ENCODE assay signal across 1 cellular context in the genomic region with DNA sequence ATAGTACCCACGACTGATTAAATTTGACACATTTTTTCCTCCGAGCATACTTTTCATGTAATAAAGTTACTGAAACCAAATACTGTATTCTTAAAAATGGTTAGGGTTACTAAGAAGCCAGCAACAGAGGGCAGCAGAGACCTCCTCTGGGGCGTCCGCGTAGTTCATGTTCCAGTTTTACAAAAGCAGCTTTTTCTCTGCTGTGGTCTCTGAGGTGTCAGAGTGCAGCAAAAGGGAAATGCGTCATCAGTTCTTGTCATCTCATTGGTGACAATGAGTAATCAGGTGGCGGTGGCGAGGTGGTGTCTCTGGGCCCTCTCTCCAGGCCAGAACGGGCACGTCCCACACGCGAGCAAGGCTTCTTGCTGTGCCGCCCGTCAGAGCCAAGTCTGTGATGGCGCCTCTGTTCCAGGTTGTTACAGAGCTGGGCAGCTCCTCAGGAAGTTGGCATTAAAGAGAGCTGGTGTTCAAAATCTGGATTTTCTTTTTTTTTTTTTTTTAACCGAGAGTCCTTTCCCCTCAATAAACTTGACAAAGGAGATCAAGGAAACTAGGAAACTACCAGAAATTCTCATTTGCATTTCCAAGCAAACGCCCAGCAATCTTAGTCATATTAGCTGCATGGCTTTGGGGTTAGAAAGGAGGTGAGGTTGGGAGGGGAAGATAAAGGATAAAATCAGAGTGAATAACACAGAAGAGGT.
TF ChIP-seq lines count a peak whose summit lies in the region.

No MANE protein-coding gene starts in this region.

TF ChIP-seq in HepG2, 621 proteins besides CTCF, POLR2A, EP300 and RAD21 (continued from another document and continues in another):
- TF ChIP-seq ZNF496 (CRISPR knock-in tag; IDR thresholded peaks at IDR 0.05; ENCODE audit: insufficient replicate concordance) = no peak
- TF ChIP-seq ZNF768 (CRISPR knock-in tag; IDR thresholded peaks at IDR 0.05) = peak; percentile 97
- TF ChIP-seq ZNF292 (CRISPR knock-in tag; IDR thresholded peaks at IDR 0.05; ENCODE audit: borderline replicate concordance, low read depth) = peak; percentile 85; the same call in 1 of the 2 replicates
- TF ChIP-seq, protein P1, sequence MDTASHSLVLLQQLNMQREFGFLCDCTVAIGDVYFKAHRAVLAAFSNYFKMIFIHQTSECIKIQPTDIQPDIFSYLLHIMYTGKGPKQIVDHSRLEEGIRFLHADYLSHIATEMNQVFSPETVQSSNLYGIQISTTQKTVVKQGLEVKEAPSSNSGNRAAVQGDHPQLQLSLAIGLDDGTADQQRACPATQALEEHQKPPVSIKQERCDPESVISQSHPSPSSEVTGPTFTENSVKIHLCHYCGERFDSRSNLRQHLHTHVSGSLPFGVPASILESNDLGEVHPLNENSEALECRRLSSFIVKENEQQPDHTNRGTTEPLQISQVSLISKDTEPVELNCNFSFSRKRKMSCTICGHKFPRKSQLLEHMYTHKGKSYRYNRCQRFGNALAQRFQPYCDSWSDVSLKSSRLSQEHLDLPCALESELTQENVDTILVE (CRISPR knock-in tag; IDR thresholded peaks at IDR 0.05) = no peak
- peak; percentile 73 for TF ChIP-seq TAF1 (CRISPR knock-in tag; IDR thresholded peaks at IDR 0.05)
- TF ChIP-seq ZNF232 (CRISPR knock-in tag; IDR thresholded peaks at IDR 0.05; ENCODE audit: borderline replicate concordance) = peak; percentile 84; the same call in 1 of the 2 replicates
- TF ChIP-seq, protein P2, sequence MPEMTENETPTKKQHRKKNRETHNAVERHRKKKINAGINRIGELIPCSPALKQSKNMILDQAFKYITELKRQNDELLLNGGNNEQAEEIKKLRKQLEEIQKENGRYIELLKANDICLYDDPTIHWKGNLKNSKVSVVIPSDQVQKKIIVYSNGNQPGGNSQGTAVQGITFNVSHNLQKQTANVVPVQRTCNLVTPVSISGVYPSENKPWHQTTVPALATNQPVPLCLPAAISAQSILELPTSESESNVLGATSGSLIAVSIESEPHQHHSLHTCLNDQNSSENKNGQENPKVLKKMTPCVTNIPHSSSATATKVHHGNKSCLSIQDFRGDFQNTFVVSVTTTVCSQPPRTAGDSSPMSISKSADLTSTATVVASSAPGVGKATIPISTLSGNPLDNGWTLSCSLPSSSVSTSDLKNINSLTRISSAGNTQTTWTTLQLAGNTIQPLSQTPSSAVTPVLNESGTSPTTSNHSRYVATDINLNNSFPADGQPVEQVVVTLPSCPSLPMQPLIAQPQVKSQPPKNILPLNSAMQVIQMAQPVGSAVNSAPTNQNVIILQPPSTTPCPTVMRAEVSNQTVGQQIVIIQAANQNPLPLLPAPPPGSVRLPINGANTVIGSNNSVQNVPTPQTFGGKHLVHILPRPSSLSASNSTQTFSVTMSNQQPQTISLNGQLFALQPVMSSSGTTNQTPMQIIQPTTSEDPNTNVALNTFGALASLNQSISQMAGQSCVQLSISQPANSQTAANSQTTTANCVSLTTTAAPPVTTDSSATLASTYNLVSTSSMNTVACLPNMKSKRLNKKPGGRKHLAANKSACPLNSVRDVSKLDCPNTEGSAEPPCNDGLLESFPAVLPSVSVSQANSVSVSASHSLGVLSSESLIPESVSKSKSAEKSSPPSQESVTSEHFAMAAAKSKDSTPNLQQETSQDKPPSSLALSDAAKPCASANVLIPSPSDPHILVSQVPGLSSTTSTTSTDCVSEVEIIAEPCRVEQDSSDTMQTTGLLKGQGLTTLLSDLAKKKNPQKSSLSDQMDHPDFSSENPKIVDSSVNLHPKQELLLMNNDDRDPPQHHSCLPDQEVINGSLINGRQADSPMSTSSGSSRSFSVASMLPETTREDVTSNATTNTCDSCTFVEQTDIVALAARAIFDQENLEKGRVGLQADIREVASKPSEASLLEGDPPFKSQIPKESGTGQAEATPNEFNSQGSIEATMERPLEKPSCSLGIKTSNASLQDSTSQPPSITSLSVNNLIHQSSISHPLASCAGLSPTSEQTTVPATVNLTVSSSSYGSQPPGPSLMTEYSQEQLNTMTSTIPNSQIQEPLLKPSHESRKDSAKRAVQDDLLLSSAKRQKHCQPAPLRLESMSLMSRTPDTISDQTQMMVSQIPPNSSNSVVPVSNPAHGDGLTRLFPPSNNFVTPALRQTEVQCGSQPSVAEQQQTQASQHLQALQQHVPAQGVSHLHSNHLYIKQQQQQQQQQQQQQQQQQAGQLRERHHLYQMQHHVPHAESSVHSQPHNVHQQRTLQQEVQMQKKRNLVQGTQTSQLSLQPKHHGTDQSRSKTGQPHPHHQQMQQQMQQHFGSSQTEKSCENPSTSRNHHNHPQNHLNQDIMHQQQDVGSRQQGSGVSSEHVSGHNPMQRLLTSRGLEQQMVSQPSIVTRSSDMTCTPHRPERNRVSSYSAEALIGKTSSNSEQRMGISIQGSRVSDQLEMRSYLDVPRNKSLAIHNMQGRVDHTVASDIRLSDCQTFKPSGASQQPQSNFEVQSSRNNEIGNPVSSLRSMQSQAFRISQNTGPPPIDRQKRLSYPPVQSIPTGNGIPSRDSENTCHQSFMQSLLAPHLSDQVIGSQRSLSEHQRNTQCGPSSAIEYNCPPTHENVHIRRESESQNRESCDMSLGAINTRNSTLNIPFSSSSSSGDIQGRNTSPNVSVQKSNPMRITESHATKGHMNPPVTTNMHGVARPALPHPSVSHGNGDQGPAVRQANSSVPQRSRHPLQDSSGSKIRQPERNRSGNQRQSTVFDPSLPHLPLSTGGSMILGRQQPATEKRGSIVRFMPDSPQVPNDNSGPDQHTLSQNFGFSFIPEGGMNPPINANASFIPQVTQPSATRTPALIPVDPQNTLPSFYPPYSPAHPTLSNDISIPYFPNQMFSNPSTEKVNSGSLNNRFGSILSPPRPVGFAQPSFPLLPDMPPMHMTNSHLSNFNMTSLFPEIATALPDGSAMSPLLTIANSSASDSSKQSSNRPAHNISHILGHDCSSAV (CRISPR knock-in tag; IDR thresholded peaks at IDR 0.05; ENCODE audit: borderline replicate concordance) = no peak; the same call in 1 of the 2 replicates
- TF ChIP-seq, protein P3, sequence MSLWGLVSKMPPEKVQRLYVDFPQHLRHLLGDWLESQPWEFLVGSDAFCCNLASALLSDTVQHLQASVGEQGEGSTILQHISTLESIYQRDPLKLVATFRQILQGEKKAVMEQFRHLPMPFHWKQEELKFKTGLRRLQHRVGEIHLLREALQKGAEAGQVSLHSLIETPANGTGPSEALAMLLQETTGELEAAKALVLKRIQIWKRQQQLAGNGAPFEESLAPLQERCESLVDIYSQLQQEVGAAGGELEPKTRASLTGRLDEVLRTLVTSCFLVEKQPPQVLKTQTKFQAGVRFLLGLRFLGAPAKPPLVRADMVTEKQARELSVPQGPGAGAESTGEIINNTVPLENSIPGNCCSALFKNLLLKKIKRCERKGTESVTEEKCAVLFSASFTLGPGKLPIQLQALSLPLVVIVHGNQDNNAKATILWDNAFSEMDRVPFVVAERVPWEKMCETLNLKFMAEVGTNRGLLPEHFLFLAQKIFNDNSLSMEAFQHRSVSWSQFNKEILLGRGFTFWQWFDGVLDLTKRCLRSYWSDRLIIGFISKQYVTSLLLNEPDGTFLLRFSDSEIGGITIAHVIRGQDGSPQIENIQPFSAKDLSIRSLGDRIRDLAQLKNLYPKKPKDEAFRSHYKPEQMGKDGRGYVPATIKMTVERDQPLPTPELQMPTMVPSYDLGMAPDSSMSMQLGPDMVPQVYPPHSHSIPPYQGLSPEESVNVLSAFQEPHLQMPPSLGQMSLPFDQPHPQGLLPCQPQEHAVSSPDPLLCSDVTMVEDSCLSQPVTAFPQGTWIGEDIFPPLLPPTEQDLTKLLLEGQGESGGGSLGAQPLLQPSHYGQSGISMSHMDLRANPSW (CRISPR knock-in tag; IDR thresholded peaks at IDR 0.05; ENCODE audit: borderline replicate concordance) = peak; percentile 53; the same call in 1 of the 2 replicates
- TF ChIP-seq ELF4 (CRISPR knock-in tag; IDR thresholded peaks at IDR 0.05; ENCODE audit: borderline replicate concordance) = no peak
- TF ChIP-seq, protein P4, sequence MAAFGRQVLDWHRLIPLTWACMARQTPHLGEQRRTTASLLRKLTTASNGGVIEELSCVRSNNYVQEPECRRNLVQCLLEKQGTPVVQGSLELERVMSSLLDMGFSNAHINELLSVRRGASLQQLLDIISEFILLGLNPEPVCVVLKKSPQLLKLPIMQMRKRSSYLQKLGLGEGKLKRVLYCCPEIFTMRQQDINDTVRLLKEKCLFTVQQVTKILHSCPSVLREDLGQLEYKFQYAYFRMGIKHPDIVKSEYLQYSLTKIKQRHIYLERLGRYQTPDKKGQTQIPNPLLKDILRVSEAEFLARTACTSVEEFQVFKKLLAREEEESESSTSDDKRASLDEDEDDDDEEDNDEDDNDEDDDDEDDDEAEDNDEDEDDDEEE (CRISPR knock-in tag; IDR thresholded peaks at IDR 0.05) = no peak
- TF ChIP-seq SNAI1 (CRISPR knock-in tag; IDR thresholded peaks at IDR 0.05; ENCODE audit: borderline replicate concordance) = no peak
- TF ChIP-seq, protein P5, sequence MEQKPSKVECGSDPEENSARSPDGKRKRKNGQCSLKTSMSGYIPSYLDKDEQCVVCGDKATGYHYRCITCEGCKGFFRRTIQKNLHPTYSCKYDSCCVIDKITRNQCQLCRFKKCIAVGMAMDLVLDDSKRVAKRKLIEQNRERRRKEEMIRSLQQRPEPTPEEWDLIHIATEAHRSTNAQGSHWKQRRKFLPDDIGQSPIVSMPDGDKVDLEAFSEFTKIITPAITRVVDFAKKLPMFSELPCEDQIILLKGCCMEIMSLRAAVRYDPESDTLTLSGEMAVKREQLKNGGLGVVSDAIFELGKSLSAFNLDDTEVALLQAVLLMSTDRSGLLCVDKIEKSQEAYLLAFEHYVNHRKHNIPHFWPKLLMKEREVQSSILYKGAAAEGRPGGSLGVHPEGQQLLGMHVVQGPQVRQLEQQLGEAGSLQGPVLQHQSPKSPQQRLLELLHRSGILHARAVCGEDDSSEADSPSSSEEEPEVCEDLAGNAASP (CRISPR knock-in tag; IDR thresholded peaks at IDR 0.05; ENCODE audit: borderline replicate concordance) = peak; percentile 56; the same call in 1 of the 2 replicates
- no peak for TF ChIP-seq ATF7 (IDR thresholded peaks at IDR 0.05)
- no peak for TF ChIP-seq ATF7 (CRISPR knock-in tag; IDR thresholded peaks at IDR 0.05)
- TF ChIP-seq CBX1 (IDR thresholded peaks at IDR 0.05; ENCODE audit: low read depth) = peak; percentile 95
- TF ChIP-seq HMG20B (CRISPR knock-in tag; conservative IDR thresholded peaks at IDR 0.05) = no peak
- 0 out of 2 replicates have a peak, but pooled peaks have one; percentile 46 for TF ChIP-seq NR2F6 (IDR thresholded peaks at IDR 0.05)
- peak; percentile 56; the same call in 1 of the 2 replicates for TF ChIP-seq NR2F6 (CRISPR knock-in tag; IDR thresholded peaks at IDR 0.05)
- TF ChIP-seq ZNF253 (CRISPR knock-in tag; IDR thresholded peaks at IDR 0.05; ENCODE audit: borderline replicate concordance) = no peak
- no peak for TF ChIP-seq ZNF33B (CRISPR knock-in tag; IDR thresholded peaks at IDR 0.05)
- TF ChIP-seq ATAD3A (CRISPR knock-in tag; IDR thresholded peaks at IDR 0.05) = no peak
- TF ChIP-seq RBM22 (optimal IDR thresholded peaks at IDR 0.05; ENCODE audit: low read length) = no peak
- 0 out of 2 replicates have a peak, but pooled peaks have one; percentile 59 for TF ChIP-seq STAT5B (CRISPR knock-in tag; IDR thresholded peaks at IDR 0.05)
- TF ChIP-seq SUZ12 (IDR thresholded peaks at IDR 0.05; ENCODE audit: low read depth, low read length) = no peak
- TF ChIP-seq NCOR1 (IDR thresholded peaks at IDR 0.05; ENCODE audit: borderline replicate concordance, low read length) = no peak
- TF ChIP-seq ZNF335 (CRISPR knock-in tag; IDR thresholded peaks at IDR 0.05) = peak; percentile 86
- TF ChIP-seq ETV5 (CRISPR knock-in tag; IDR thresholded peaks at IDR 0.05; ENCODE audit: borderline replicate concordance) = peak; percentile 82
- no peak for TF ChIP-seq ZEB1 (IDR thresholded peaks at IDR 0.05; ENCODE audit: insufficient replicate concordance, low read depth)
- no peak for TF ChIP-seq ZNF446 (CRISPR knock-in tag; IDR thresholded peaks at IDR 0.05)
- TF ChIP-seq REL (CRISPR knock-in tag; conservative IDR thresholded peaks at IDR 0.05) = no peak
- TF ChIP-seq PAXIP1 (CRISPR knock-in tag; conservative IDR thresholded peaks at IDR 0.05) = peak; percentile 68
- TF ChIP-seq FOXM1 (CRISPR knock-in tag; IDR thresholded peaks at IDR 0.05) = no peak
- TF ChIP-seq TEAD3 (CRISPR knock-in tag; optimal IDR thresholded peaks at IDR 0.05; ENCODE audit: borderline replicate concordance) = peak; percentile 73
- 0 out of 2 replicates have a peak, but pooled peaks have one; percentile 26 for TF ChIP-seq NCOA2 (CRISPR knock-in tag; IDR thresholded peaks at IDR 0.05)
- TF ChIP-seq E2F5 (CRISPR knock-in tag; conservative IDR thresholded peaks at IDR 0.05) = no peak
